ENCODE assay signal across 14 cellular contexts in genomic region chr10:86295791-86296190, GRCh38.
"Had no signal": no experiment of that assay in that cellular context is flagged by ENCODE, and none has a peak within 500 bp of the region (broad histone marks: within the 10 kb centered on the region; RNA-seq: fewer than 3 reads in every experiment).

No MANE protein-coding gene starts in this region.

- H3K27me3 ChIP-seq: cardiac muscle cell, pancreas, transverse colon had no signal

- H3K27ac Mint-ChIP-seq: activated CD4-positive, alpha-beta T cell treated with anti-CD3 and anti-CD28 coated beads, Interleukin-2, amount 10 ng/mL, durations not matched to agents 24 days and 14 days; activated naive CD8-positive, alpha-beta T cell; activated T-helper 1 cell treated with anti-CD3 and anti-CD28 coated beads, Interleukin-12 subunit alpha, Interleukin-12 subunit beta, Interleukin-2, Interleukin-4 antibody, amounts not matched to agents 30 ng/mL and 10 ng/mL and 1 ng/mL, durations not matched to agents 14 hours and 24 hours and 36 hours; naive thymus-derived CD8-positive, alpha-beta T cell; T-helper 1 cell treated with Interleukin-12 subunit alpha and Interleukin-12 subunit beta and Interleukin-4 antibody, amounts not matched to agents 30 μg/mL and 1 μg/mL, for 36 hours had no signal

- H3K36me3 Mint-ChIP-seq: activated naive CD8-positive, alpha-beta T cell; naive thymus-derived CD8-positive, alpha-beta T cell had no signal

- DNase-seq: activated CD4-positive, alpha-beta T cell treated with anti-CD3 and anti-CD28 coated beads, Interleukin-2, amount 10 ng/mL, durations not matched to agents 24 days and 14 days; activated T-cell treated with anti-CD3 and anti-CD28 coated beads for 4 hours; mesendoderm; naive thymus-derived CD8-positive, alpha-beta T cell; stimulated activated CD4-positive, alpha-beta T cell treated with anti-CD3 and anti-CD28 coated beads, Interleukin-12 subunit alpha, Interleukin-12 subunit beta, amount 100 ng/mL, for 4 hours; stimulated activated CD4-positive, alpha-beta T cell treated with anti-CD3 and anti-CD28 coated beads, Interleukin-1b, Interleukin-23, amount 100 ng/mL, for 48 hours; stimulated activated CD8-positive, alpha-beta memory T cell treated with anti-CD3 and anti-CD28 coated beads, Interleukin-4, amount 100 ng/mL, for 48 hours; stimulated activated naive CD4-positive, alpha-beta T cell; transverse colon had no signal

- H3K27me3 Mint-ChIP-seq: activated CD4-positive, alpha-beta T cell treated with anti-CD3 and anti-CD28 coated beads, Interleukin-2, amount 10 ng/mL, durations not matched to agents 24 days and 14 days; activated naive CD8-positive, alpha-beta T cell had no signal

- ATAC-seq: naive thymus-derived CD8-positive, alpha-beta T cell; pancreas had no signal

- H3K4me3 ChIP-seq: cardiac muscle cell, pancreas, transverse colon had no signal

- H3K9me3 ChIP-seq: pancreas, transverse colon had no signal

- H3K4me1 ChIP-seq: pancreas, transverse colon had no signal

- H3K4me1 Mint-ChIP-seq: activated CD4-positive, alpha-beta T cell treated with anti-CD3 and anti-CD28 coated beads, Interleukin-2, amount 10 ng/mL, durations not matched to agents 24 days and 14 days had no signal

- H3K36me3 ChIP-seq: cardiac muscle cell, pancreas, transverse colon had no signal

- H3K27ac ChIP-seq: cardiac muscle cell, pancreas, transverse colon had no signal

- H3K4me3 Mint-ChIP-seq: activated CD4-positive, alpha-beta T cell treated with anti-CD3 and anti-CD28 coated beads, Interleukin-2, amount 10 ng/mL, durations not matched to agents 24 days and 14 days; activated naive CD8-positive, alpha-beta T cell; activated T-helper 1 cell treated with anti-CD3 and anti-CD28 coated beads, Interleukin-12 subunit alpha, Interleukin-12 subunit beta, Interleukin-2, Interleukin-4 antibody, amounts not matched to agents 30 ng/mL and 10 ng/mL and 1 ng/mL, durations not matched to agents 14 hours and 24 hours and 36 hours; naive thymus-derived CD8-positive, alpha-beta T cell; T-helper 1 cell treated with Interleukin-12 subunit alpha and Interleukin-12 subunit beta and Interleukin-4 antibody, amounts not matched to agents 30 μg/mL and 1 μg/mL, for 36 hours had no signal

- H3K9me3 Mint-ChIP-seq: activated CD4-positive, alpha-beta T cell treated with anti-CD3 and anti-CD28 coated beads, Interleukin-2, amount 10 ng/mL, durations not matched to agents 24 days and 14 days; activated T-helper 1 cell treated with anti-CD3 and anti-CD28 coated beads, Interleukin-12 subunit alpha, Interleukin-12 subunit beta, Interleukin-2, Interleukin-4 antibody, amounts not matched to agents 30 ng/mL and 10 ng/mL and 1 ng/mL, durations not matched to agents 14 hours and 24 hours and 36 hours; naive thymus-derived CD8-positive, alpha-beta T cell; T-helper 1 cell treated with Interleukin-12 subunit alpha and Interleukin-12 subunit beta and Interleukin-4 antibody, amounts not matched to agents 30 μg/mL and 1 μg/mL, for 36 hours had no signal
